Comparison of ENCODE assay signal across 24 cellular contexts in genomic region chr10:5165738-5166137, GRCh38. TPM values are rescaled to one million over a fixed set of nuclear protein-coding genes. Genes with fewer than 3 reads are reported as not detected.
A peak's percentile ranks its signal among the peaks of the same experiment; 100 is the strongest.
DNase-seq lines count a peak whose midpoint lies in the region; ATAC-seq and TF ChIP-seq lines count a peak whose summit lies in the region.
"Had no signal": no experiment of that assay in that cellular context is flagged by ENCODE, and none has a peak within 500 bp of the region (broad histone marks: within the 10 kb centered on the region; RNA-seq: fewer than 3 reads in every experiment).

No MANE protein-coding gene starts in this region.

- H3K4me1 Mint-ChIP-seq in T-cell, result no peaks in the 10 kb centered on the region
- H3K4me1 Mint-ChIP-seq: activated CD4-positive, alpha-beta T cell treated with anti-CD3 and anti-CD28 coated beads, Interleukin-2, amount 10 ng/mL, durations not matched to agents 24 days and 14 days; naive B cell had no signal

- CTCF ChIA-PET in T-cell (lab: Charles Lee), result no interaction called here

- H3K27ac Mint-ChIP-seq in T-cell, result no peak overlapping the region
- H3K27ac Mint-ChIP-seq: activated CD4-positive, alpha-beta T cell treated with anti-CD3 and anti-CD28 coated beads, Interleukin-2, amount 10 ng/mL, durations not matched to agents 24 days and 14 days; activated CD8-positive, alpha-beta memory T cell treated with anti-CD3 and anti-CD28 coated beads, Interleukin-2, amount 10 ng/mL, durations not matched to agents 7 days and 5 days; activated naive CD4-positive, alpha-beta T cell treated with anti-CD3 and anti-CD28 coated beads, Interleukin-2, amount 50 U/mL, for 72 hours; activated T-helper 1 cell treated with anti-CD3 and anti-CD28 coated beads, Interleukin-12 subunit alpha, Interleukin-12 subunit beta, Interleukin-2, Interleukin-4 antibody, amounts not matched to agents 30 ng/mL and 10 ng/mL and 1 ng/mL, durations not matched to agents 14 hours and 24 hours and 36 hours; brain; naive B cell had no signal

- no peak overlapping the region for H3K4me3 Mint-ChIP-seq in T-cell
- H3K4me3 Mint-ChIP-seq: activated CD4-positive, alpha-beta T cell treated with anti-CD3 and anti-CD28 coated beads, Interleukin-2, amount 10 ng/mL, durations not matched to agents 24 days and 14 days; activated CD8-positive, alpha-beta memory T cell treated with anti-CD3 and anti-CD28 coated beads, Interleukin-2, amount 10 ng/mL, durations not matched to agents 7 days and 5 days; activated T-helper 1 cell treated with anti-CD3 and anti-CD28 coated beads, Interleukin-12 subunit alpha, Interleukin-12 subunit beta, Interleukin-2, Interleukin-4 antibody, amounts not matched to agents 30 ng/mL and 10 ng/mL and 1 ng/mL, durations not matched to agents 14 hours and 24 hours and 36 hours; brain; naive B cell had no signal

- ATAC-seq in T-cell (replicated peaks in 1 of 4), result no peak
- ATAC-seq: activated CD8-positive, alpha-beta memory T cell treated with anti-CD3 and anti-CD28 coated beads, Interleukin-2, amount 10 ng/mL, durations not matched to agents 7 days and 5 days; activated naive CD4-positive, alpha-beta T cell treated with anti-CD3 and anti-CD28 coated beads, Interleukin-2, amount 50 U/mL, for 72 hours; gastrocnemius medialis; PC-3 had no signal

- H3K36me3 Mint-ChIP-seq in T-cell, result no peaks in the 10 kb centered on the region
- H3K36me3 Mint-ChIP-seq: activated CD8-positive, alpha-beta memory T cell treated with anti-CD3 and anti-CD28 coated beads, Interleukin-2, amount 10 ng/mL, durations not matched to agents 7 days and 5 days had no signal

- TF ChIP-seq CTCF in epithelial cell of esophagus (IDR thresholded peaks at IDR 0.05; ENCODE audit: insufficient read depth, low read depth, low read length, missing control alignments), result no peak
- TF ChIP-seq CTCF in GM10266 (IDR thresholded peaks at IDR 0.05; ENCODE audit: control insufficient read depth, insufficient read depth, low read depth, missing control alignments), result no peak

- H3K4me3 ChIP-seq in epithelial cell of esophagus (ENCODE audit: low read length), result no peak overlapping the region
- H3K4me3 ChIP-seq: colonic mucosa, gastrocnemius medialis, MG63 had no signal

- peaks cover 24 to 56% (median 37%) of the 10 kb centered on the region in 3 donors for H3K9me3 Mint-ChIP-seq in T-cell

- POLR2A ChIA-PET in T-cell (lab: Charles Lee), result no interaction called here

- DNase-seq in NCI-H748 (lab: John Stamatoyannopoulos, UW; ENCODE audit: unreplicated experiment) (peak; percentile 12), NCI-H748 treated with DMSO at 0.1 percent for 48 hours (lab: John Stamatoyannopoulos, UW) (no peak), NCI-H69 (lab: John Stamatoyannopoulos, UW) (peak; percentile 11), epithelial cell of esophagus (ENCODE audit: low read depth) (peak; percentile 20), myocyte (ENCODE audit: low read depth) (peak; percentile 8), GM10266 (ENCODE audit: extremely low spot score) (no peak), T-cell (no peak), NCI-H1105 (lab: John Stamatoyannopoulos, UW) (no peak)
- DNase-seq: activated CD4-positive, alpha-beta T cell treated with anti-CD3 and anti-CD28 coated beads, Interleukin-2, amount 10 ng/mL, durations not matched to agents 24 days and 14 days; activated CD8-positive, alpha-beta memory T cell treated with anti-CD3 and anti-CD28 coated beads, Interleukin-2, amount 10 ng/mL, durations not matched to agents 7 days and 5 days; colonic mucosa; gastrocnemius medialis; kidney glomerular epithelial cell; MG63; naive B cell; NCI-H82; PC-3; SHP77; substantia nigra had no signal

- peaks cover 0 to 5% of the 10 kb centered on the region in 2 donors for H3K27me3 Mint-ChIP-seq in T-cell
- H3K27me3 Mint-ChIP-seq: activated CD4-positive, alpha-beta T cell treated with anti-CD3 and anti-CD28 coated beads, Interleukin-2, amount 10 ng/mL, durations not matched to agents 24 days and 14 days; activated CD8-positive, alpha-beta memory T cell treated with anti-CD3 and anti-CD28 coated beads, Interleukin-2, amount 10 ng/mL, durations not matched to agents 7 days and 5 days; naive B cell had no signal

RNA-seq across cellular contexts. Expression of gene AKR1C8, which starts 19.2 kb away (rescaled TPM):
- total RNA-seq in myocyte, result not detected in 2 replicates
- polyA plus RNA-seq in myocyte (2012), result not detected
- 1 to 10 TPM in 3 of 5 donors, under 1 TPM in 1, not detected in 1; 0.46 to 2.0 (median 1.6) TPM for total RNA-seq in T-cell
- total RNA-seq: activated CD4-positive, alpha-beta T cell treated with anti-CD3 and anti-CD28 coated beads, Interleukin-2, amount 10 ng/mL, durations not matched to agents 24 days and 14 days; colonic mucosa; osteocyte; PC-3 had no signal

RNA-seq across cellular contexts. Expression of gene AKR1C4, which starts 30.9 kb away (rescaled TPM):
- total RNA-seq in myocyte, result not detected in 2 replicates
- not detected for polyA plus RNA-seq in myocyte (2012)
- total RNA-seq in T-cell, result under 1 TPM in 1 of 5 donors, not detected in 4; 0.23 TPM
- total RNA-seq: activated CD4-positive, alpha-beta T cell treated with anti-CD3 and anti-CD28 coated beads, Interleukin-2, amount 10 ng/mL, durations not matched to agents 24 days and 14 days; activated CD8-positive, alpha-beta memory T cell treated with anti-CD3 and anti-CD28 coated beads, Interleukin-2, amount 10 ng/mL, durations not matched to agents 7 days and 5 days; activated naive CD4-positive, alpha-beta T cell treated with anti-CD3 and anti-CD28 coated beads, Interleukin-2, amount 50 U/mL, for 72 hours; activated T-helper 1 cell treated with anti-CD3 and anti-CD28 coated beads, Interleukin-12 subunit alpha, Interleukin-12 subunit beta, Interleukin-2, Interleukin-4 antibody, amounts not matched to agents 30 ng/mL and 10 ng/mL and 1 ng/mL, durations not matched to agents 14 hours and 24 hours and 36 hours; colonic mucosa; osteocyte; PC-3; T-helper 1 cell treated with Interleukin-12 subunit alpha and Interleukin-12 subunit beta and Interleukin-4 antibody, amounts not matched to agents 30 ng/mL and 1 ng/mL, for 36 hours had no signal

Comparison
In these comparisons a context has a peak if more than half of its experiments do, and no peak if none do; other contexts are left out.
1. DNase-seq: peak in NCI-H748 (single experiment), NCI-H69 (single experiment), epithelial cell of esophagus (single experiment) and myocyte (single experiment); none in NCI-H748 treated with DMSO at 0.1 percent for 48 hours (single experiment), GM10266 (single experiment), T-cell (0 of 34) and NCI-H1105 (single experiment).